Comparison of ENCODE assay signal across 34 cellular contexts in genomic region chr20:3622411-3622810, GRCh38. TPM values are rescaled to one million over a fixed set of nuclear protein-coding genes. Genes with fewer than 3 reads are reported as not detected.
"Had no signal": no experiment of that assay in that cellular context is flagged by ENCODE, and none has a peak within 500 bp of the region (broad histone marks: within the 10 kb centered on the region; RNA-seq: fewer than 3 reads in every experiment).

No MANE protein-coding gene starts in this region.

- H3K4me1 ChIP-seq: colonic mucosa, esophagus squamous epithelium, gastrocnemius medialis, heart right ventricle, left lung, lower lobe of right lung had no signal

- H3K27ac ChIP-seq: colonic mucosa, epithelial cell of prostate, esophagus squamous epithelium, gastrocnemius medialis, heart right ventricle, left lung, lower lobe of right lung had no signal

- H3K9me3 ChIP-seq: colonic mucosa, esophagus squamous epithelium, gastrocnemius medialis, heart right ventricle, left lung, lower lobe of right lung, mucosa of descending colon had no signal

- H3K27ac Mint-ChIP-seq: dendritic cell treated with granulocyte-macrophage colony-stimulating factor and Interleukin-4, amounts not matched to agents 40 ng/mL and 50 ng/mL, for 4 days; effector memory CD8-positive, alpha-beta T cell; endodermal cell; mesothelial cell of epicardium had no signal

- H3K27me3 Mint-ChIP-seq: dendritic cell treated with granulocyte-macrophage colony-stimulating factor and Interleukin-4, amounts not matched to agents 40 ng/mL and 50 ng/mL, for 4 days; effector memory CD8-positive, alpha-beta T cell had no signal

- H3K4me1 Mint-ChIP-seq: endodermal cell had no signal

- ATAC-seq: effector memory CD8-positive, alpha-beta T cell; esophagus mucosa; gastrocnemius medialis; heart right ventricle; left cardiac atrium; left lung; left ventricle myocardium superior; lower lobe of right lung; mucosa of descending colon had no signal

- H3K27me3 ChIP-seq: colonic mucosa, esophagus squamous epithelium, gastrocnemius medialis, heart right ventricle, left lung had no signal

- H3K9me3 Mint-ChIP-seq: dendritic cell treated with granulocyte-macrophage colony-stimulating factor and Interleukin-4, amounts not matched to agents 40 ng/mL and 50 ng/mL, for 4 days; effector memory CD8-positive, alpha-beta T cell; endodermal cell; mesothelial cell of epicardium had no signal

- H3K36me3 ChIP-seq: colonic mucosa, gastrocnemius medialis had no signal

- H3K4me3 ChIP-seq: colonic mucosa, esophagus squamous epithelium, gastrocnemius medialis, heart right ventricle, left lung, lower lobe of right lung, mucosa of descending colon had no signal

- DNase-seq: colonic mucosa; cortex of kidney; effector CD8-positive, alpha-beta T cell; effector memory CD8-positive, alpha-beta T cell; endodermal cell; erythroblast; esophagus squamous epithelium; foreskin fibroblast; foreskin melanocyte; gastrocnemius medialis; glutamatergic neuron; head of caudate nucleus; heart right ventricle; hippocampal formation; left cardiac atrium; left lung; left ventricle myocardium superior; lower lobe of right lung; mesenchymal stem cell; mucosa of descending colon had no signal

- H3K4me3 Mint-ChIP-seq: dendritic cell treated with granulocyte-macrophage colony-stimulating factor and Interleukin-4, amounts not matched to agents 40 ng/mL and 50 ng/mL, for 4 days; effector memory CD8-positive, alpha-beta T cell; endodermal cell; mesothelial cell of epicardium had no signal

- FAIRE-seq: endometrium, islet of Langerhans had no signal

RNA-seq across cellular contexts. Expression of gene GFRA4, which starts 40.8 kb away (rescaled TPM):
- total RNA-seq: colonic mucosa, dermis microvascular lymphatic vessel endothelial cell, endodermal cell, esophagus mucosa, esophagus squamous epithelium, gastrocnemius medialis, glomerular endothelial cell, heart right ventricle, kidney epithelial cell, left cardiac atrium, left lung, left ventricle myocardium superior, lower leg skin, lower lobe of right lung, lung microvascular endothelial cell, mesenteric fat pad, mesothelial cell of epicardium, mucosa of descending colon, myocyte had no signal
- polyA plus RNA-seq: heart right ventricle, keratinocyte had no signal

RNA-seq across cellular contexts. Expression of gene ADAM33, which starts 59.4 kb away (rescaled TPM):
- total RNA-seq: dermis microvascular lymphatic vessel endothelial cell, glomerular endothelial cell had no signal
- polyA plus RNA-seq: keratinocyte had no signal
